In genomic region chr16:81633147-81633619, GRCh38 we compare ENCODE assay signal across 7 cellular contexts.
DNase-seq lines count a peak whose midpoint lies in the region; ATAC-seq and TF ChIP-seq lines count a peak whose summit lies in the region.

No MANE protein-coding gene starts in this region.

- no peak for DNase-seq in IMR-90
- DNase-seq in activated CD4-positive, alpha-beta memory T cell treated with anti-CD3 and anti-CD28 coated beads, Interleukin-2, amount 10 ng/mL, durations not matched to agents 7 days and 5 days, result no peak
- no peak for DNase-seq in epithelial cell of proximal tubule (ENCODE audit: low read depth)
- DNase-seq in spleen, result no peak
- DNase-seq in SIG-M5 treated with dmso at 0.1 percent for 504 hours (lab: John Stamatoyannopoulos, UW; ENCODE audit: unreplicated experiment), result no peak
- no peak for DNase-seq in dermis blood vessel endothelial cell

- peak overlapping the region; percentile 56 for H3K27ac ChIP-seq in IMR-90 (ENCODE audit: insufficient read depth, low read length)
- H3K27ac ChIP-seq in spleen, result peak overlapping the region in 6 of 8 donors; percentile 13 to 80 (median 66)

- H2BK15ac ChIP-seq in IMR-90 (ENCODE audit: low read depth, low read length), result peak overlapping the region; percentile 23; the same call in 1 of the 3 replicates

- 76% methylated on average over 3 of the region's 11 CpGs; no CpG with 5 or more reads in 1 of the 2 experiments for WGBS in IMR-90 (ENCODE audit: extremely low coverage in 2 of 2, insufficient read length in 1 of 2), 2 experiments
- 64 to 70% (median 65%) methylated on average over 11 of the region's 11 CpGs for WGBS in spleen, 5 donors

- no peak overlapping the region for H3K23ac ChIP-seq in IMR-90 (ENCODE audit: low read depth, low read length)

- intact Hi-C loops in IMR-90 (cut with micrococcal nuclease) (no loop called here), spleen (cut with DNase I; ENCODE audit: low total_unique reads) (no loop called here)

- no peaks in the 10 kb centered on the region for H3K9me3 ChIP-seq in IMR-90 (ENCODE audit: control insufficient read depth, insufficient read depth, low read length)
- no peaks in the 10 kb centered on the region for H3K9me3 ChIP-seq in spleen

- peak overlapping the region; percentile 76 for H2AK9ac ChIP-seq in IMR-90 (replicated peaks; ENCODE audit: low read depth, low read length, poor library complexity)

- 0 out of 2 replicates have a peak overlapping the region, but pooled peaks have one; percentile 16 for H3K56ac ChIP-seq in IMR-90 (ENCODE audit: extremely low read depth, insufficient read depth, low read length)

- ATAC-seq in IMR-90 (ENCODE audit: low read depth) (no peak; the same call in 1 of the 2 replicates), GM19023 (IDR thresholded peaks at IDR 0.05; ENCODE audit: unreplicated experiment) (no peak)

- peaks cover 10% of the 10 kb centered on the region; the same call in 1 of the 2 replicates for H3K9me1 ChIP-seq in IMR-90 (ENCODE audit: insufficient read depth, low read length)

- H3K27me3 ChIP-seq in IMR-90 (ENCODE audit: control insufficient read depth, insufficient read depth, low read length), result no peaks in the 10 kb centered on the region
- H3K27me3 ChIP-seq in spleen (replicated peaks in 1 of 7), result no peaks in the 10 kb centered on the region

- no peaks in the 10 kb centered on the region for H3K36me3 ChIP-seq in IMR-90 (ENCODE audit: control insufficient read depth, insufficient read depth, low read length)
- peaks cover 0 to 19% (median 0%) of the 10 kb centered on the region in 6 donors for H3K36me3 ChIP-seq in spleen

- dilution Hi-C loops in IMR-90 (cut with HindIII; ENCODE audit: low sequenced_read_pairs, unreplicated experiment), result no loop called here

- 0 out of 2 replicates have a peak overlapping the region, but pooled peaks have one; percentile 6 for H3K9ac ChIP-seq in IMR-90 (ENCODE audit: low read depth, low read length)

- peaks cover 53% of the 10 kb centered on the region for H3K4me1 Mint-ChIP-seq in activated CD4-positive, alpha-beta memory T cell treated with anti-CD3 and anti-CD28 coated beads, Interleukin-2, amount 10 ng/mL, durations not matched to agents 7 days and 5 days

- H4K8ac ChIP-seq in IMR-90 (ENCODE audit: low read depth in 2 of 2, low read length in 2 of 2), result peak overlapping the region in 1 of 2 experiments; percentile 16; a peak in 2 of 4 replicates

- H2AFZ ChIP-seq in IMR-90 (replicated peaks; ENCODE audit: low read length, poor library complexity), result peak overlapping the region; percentile 18

- H3K27me3 Mint-ChIP-seq in activated CD4-positive, alpha-beta memory T cell treated with anti-CD3 and anti-CD28 coated beads, Interleukin-2, amount 10 ng/mL, durations not matched to agents 7 days and 5 days, result no peaks in the 10 kb centered on the region

- TF ChIP-seq CTCF in IMR-90 (conservative IDR thresholded peaks at IDR 0.05; ENCODE audit: low read depth, low read length) (no peak), epithelial cell of proximal tubule (conservative IDR thresholded peaks at IDR 0.05; ENCODE audit: low read depth, low read length) (peak; percentile 43), spleen (IDR thresholded peaks at IDR 0.05 in 8 of 11, conservative IDR thresholded peaks at IDR 0.05 in 3 of 11) (peak in 3 of 11 experiments; percentile 9 to 23 (median 12))

- H2AK5ac ChIP-seq in IMR-90 (ENCODE audit: low read depth, low read length), result peak overlapping the region; percentile 70

- no peak for TF ChIP-seq RAD21 in IMR-90 (IDR thresholded peaks at IDR 0.05; ENCODE audit: low read length)

- H3K4me1 ChIP-seq in IMR-90 (ENCODE audit: control insufficient read depth, insufficient read depth, low read length), result peaks cover 23% of the 10 kb centered on the region
- peaks cover 0 to 78% (median 49%) of the 10 kb centered on the region in 6 donors for H3K4me1 ChIP-seq in spleen

- BruUV-seq in IMR-90 (replicated peaks; lab: Mats Ljungman, UMichigan), result no TSS peak

- H3K4me3 Mint-ChIP-seq in activated CD4-positive, alpha-beta memory T cell treated with anti-CD3 and anti-CD28 coated beads, Interleukin-2, amount 10 ng/mL, durations not matched to agents 7 days and 5 days, result peak overlapping the region; percentile 58

- H2BK120ac ChIP-seq in IMR-90 (ENCODE audit: low read depth, low read length), result peak overlapping the region; percentile 33; the same call in 1 of the 2 replicates

- POLR2A ChIA-PET in IMR-90 (lab: Charles Lee; ENCODE audit: unreplicated experiment), result no interaction called here
- POLR2A ChIA-PET in activated CD4-positive, alpha-beta memory T cell treated with anti-CD3 and anti-CD28 coated beads, Interleukin-2, amount 10 ng/mL, durations not matched to agents 7 days and 5 days (lab: Charles Lee), result interaction anchor here (1.3 kb wide), 1 partner anchor 25 kb away, joined by 3 read pairs; no protein-coding TSS in a partner anchor

- CTCF ChIA-PET in IMR-90 (lab: Yijun Ruan, JAX), result no interaction called here
- CTCF ChIA-PET in activated CD4-positive, alpha-beta memory T cell treated with anti-CD3 and anti-CD28 coated beads, Interleukin-2, amount 10 ng/mL, durations not matched to agents 7 days and 5 days (lab: Charles Lee), result interaction anchor here (1.3 to 1.9 kb wide), 2 partner anchors 9 to 64 kb away, joined by 4 to 7 read pairs; no protein-coding TSS in a partner anchor

- H3K4me3 ChIP-seq in IMR-90 (ENCODE audit: insufficient read depth, low read depth, low read length) (no peak overlapping the region), epithelial cell of proximal tubule (ENCODE audit: low read depth, low read length) (no peak overlapping the region), spleen (no peak overlapping the region)

- peak overlapping the region; percentile 58 for H3K4me2 ChIP-seq in IMR-90 (ENCODE audit: low read depth, low read length)

- H3K79me1 ChIP-seq in IMR-90 (ENCODE audit: low read depth in 1 of 2, low read length in 2 of 2), result peaks cover 4 to 15% of the 10 kb centered on the region in 2 experiments; a peak in 2 of 4 replicates

- H3K18ac ChIP-seq in IMR-90 (ENCODE audit: low read depth, low read length), result peak overlapping the region; percentile 54; the same call in 1 of the 2 replicates

- H3K4ac ChIP-seq in IMR-90 (ENCODE audit: low read depth, low read length), result peak overlapping the region; percentile 56

- no peaks in the 10 kb centered on the region for H3K9me3 Mint-ChIP-seq in activated CD4-positive, alpha-beta memory T cell treated with anti-CD3 and anti-CD28 coated beads, Interleukin-2, amount 10 ng/mL, durations not matched to agents 7 days and 5 days

- H2BK20ac ChIP-seq in IMR-90 (ENCODE audit: low read depth, low read length), result peak overlapping the region; percentile 69; the same call in 1 of the 2 replicates

- peak overlapping the region; percentile 51 for H4K91ac ChIP-seq in IMR-90 (ENCODE audit: insufficient read depth, low read depth, low read length)

- TF ChIP-seq POLR2A in IMR-90 (IDR thresholded peaks at IDR 0.05; ENCODE audit: low read depth, low read length) (no peak), spleen (IDR thresholded peaks at IDR 0.05) (no peak)

- H3K36me3 Mint-ChIP-seq in activated CD4-positive, alpha-beta memory T cell treated with anti-CD3 and anti-CD28 coated beads, Interleukin-2, amount 10 ng/mL, durations not matched to agents 7 days and 5 days (ENCODE audit: low read depth), result no peaks in the 10 kb centered on the region

- peaks cover 61% of the 10 kb centered on the region for H4K20me1 ChIP-seq in IMR-90 (ENCODE audit: insufficient read depth, low read length)

- H3K14ac ChIP-seq in IMR-90 (replicated peaks; ENCODE audit: low read depth, low read length), result peak overlapping the region; percentile 29; the same call in 1 of the 2 replicates

- in situ Hi-C loops in IMR-90 (cut with MboI; ENCODE audit: low sequenced_read_pairs), result no loop called here

- H3K27ac Mint-ChIP-seq in activated CD4-positive, alpha-beta memory T cell treated with anti-CD3 and anti-CD28 coated beads, Interleukin-2, amount 10 ng/mL, durations not matched to agents 7 days and 5 days, result peak overlapping the region; percentile 95

- H4K5ac ChIP-seq in IMR-90 (ENCODE audit: low read depth, low read length), result no peak overlapping the region; the same call in 1 of the 2 replicates

- H2BK5ac ChIP-seq in IMR-90 (ENCODE audit: low read depth, low read length, poor library complexity, severe bottlenecking), result peak overlapping the region; percentile 47

TF ChIP-seq in IMR-90, 13 proteins besides CTCF, POLR2A, EP300 and RAD21 (continues in another document):
- TF ChIP-seq NFE2L2 (IDR thresholded peaks at IDR 0.05; ENCODE audit: low read depth, low read length) (no peak), SMC3 (IDR thresholded peaks at IDR 0.05; ENCODE audit: low read depth, low read length) (no peak), MXI1 (IDR thresholded peaks at IDR 0.05; ENCODE audit: borderline replicate concordance, low read depth, low read length) (no peak), CEBPB (IDR thresholded peaks at IDR 0.05; ENCODE audit: low read depth, low read length) (no peak), RCOR1 (IDR thresholded peaks at IDR 0.05; ENCODE audit: insufficient replicate concordance, low read length) (no peak), MAZ (IDR thresholded peaks at IDR 0.05; ENCODE audit: borderline replicate concordance, low read depth, low read length) (no peak), BHLHE40 (IDR thresholded peaks at IDR 0.05; ENCODE audit: low read depth, low read length) (no peak), CHD1 (IDR thresholded peaks at IDR 0.05; ENCODE audit: low read depth, low read length) (no peak), ELK1 (IDR thresholded peaks at IDR 0.05; ENCODE audit: borderline replicate concordance, low read depth, low read length) (no peak), MAFK (IDR thresholded peaks at IDR 0.05; ENCODE audit: low read depth, low read length) (no peak), RFX5 (IDR thresholded peaks at IDR 0.05; ENCODE audit: low read depth, low read length) (no peak), USF2 (IDR thresholded peaks at IDR 0.05; ENCODE audit: low read depth, low read length) (no peak)
